32 cellular contexts compared by ENCODE assay signal in the genomic region with DNA sequence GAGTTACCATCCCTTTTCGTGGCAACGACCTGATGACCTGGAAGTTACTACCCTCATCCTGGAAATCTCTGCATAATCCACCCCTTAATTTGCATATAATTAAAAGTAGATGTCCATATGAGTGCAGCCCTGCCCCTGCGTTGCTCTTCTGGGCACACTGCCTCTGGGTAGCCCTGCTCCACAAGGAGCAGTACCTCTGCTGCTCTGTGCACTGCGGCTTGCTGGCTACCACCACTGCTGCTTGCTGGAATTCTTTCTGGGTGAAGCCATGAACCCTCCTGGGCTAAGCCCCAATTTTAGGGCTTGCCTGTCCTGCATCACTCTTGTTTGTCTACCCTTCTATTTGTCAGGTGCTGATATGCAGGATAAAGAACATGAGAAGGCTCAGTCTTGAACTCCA. TPM values are rescaled to one million over a fixed set of nuclear protein-coding genes. Genes with fewer than 3 reads are reported as not detected.
"Had no signal": no experiment of that assay in that cellular context is flagged by ENCODE, and none has a peak within 500 bp of the region (broad histone marks: within the 10 kb centered on the region; RNA-seq: fewer than 3 reads in every experiment).

No MANE protein-coding gene starts in this region.

- H3K36me3 ChIP-seq: stomach, suprapubic skin, thoracic aorta, thyroid gland, transverse colon, upper lobe of left lung, upper lobe of right lung, uterus, vagina had no signal

- H3K4me3 ChIP-seq: stomach, suprapubic skin, testis, thoracic aorta, thyroid gland, tibial artery, tibial nerve, transverse colon, upper lobe of left lung, upper lobe of right lung, uterus, vagina had no signal

- H3K4me1 ChIP-seq: stomach, suprapubic skin, testis, tibial artery, tibial nerve, transverse colon, upper lobe of left lung, upper lobe of right lung, uterus, vagina had no signal

- H3K27me3 ChIP-seq: stomach, suprapubic skin, testis, thyroid gland, tibial artery, tibial nerve, transverse colon, upper lobe of left lung, upper lobe of right lung, uterus, vagina had no signal

- H3K4me1 Mint-ChIP-seq: stimulated activated effector memory CD8-positive, alpha-beta T cell treated with anti-CD3 and anti-CD28 coated beads, Interleukin-12 subunit alpha, Interleukin-12 subunit beta, amount 100 ng/mL, for 72 hours; stimulated activated memory B cell treated with anti-CD40 and anti-IgM and Interleukin-4, amounts not matched to agents 10 μg/mL and 1 μg/mL and 100 μg/mL, for 72 hours; stimulated activated naive B cell treated with anti-CD40 and anti-IgM and Interleukin-4, amounts not matched to agents 10 μg/mL and 1 μg/mL and 100 μg/mL, for 72 hours; stimulated activated naive CD8-positive, alpha-beta T cell treated with anti-CD3 and anti-CD28 coated beads, Interleukin-15, amount 100 ng/mL, for 72 hours had no signal

- FAIRE-seq: urothelium cell line had no signal

- H3K36me3 Mint-ChIP-seq: stimulated activated effector memory CD8-positive, alpha-beta T cell treated with anti-CD3 and anti-CD28 coated beads, Interleukin-12 subunit alpha, Interleukin-12 subunit beta, amount 100 ng/mL, for 72 hours; stimulated activated memory B cell treated with anti-CD40 and anti-IgM and Interleukin-4, amounts not matched to agents 10 μg/mL and 1 μg/mL and 100 μg/mL, for 72 hours; stimulated activated naive B cell treated with anti-CD40 and anti-IgM and Interleukin-4, amounts not matched to agents 10 μg/mL and 1 μg/mL and 100 μg/mL, for 72 hours; type B pancreatic cell had no signal

- H3K4me3 Mint-ChIP-seq: stimulated activated effector memory CD8-positive, alpha-beta T cell treated with anti-CD3 and anti-CD28 coated beads, Interleukin-12 subunit alpha, Interleukin-12 subunit beta, amount 100 ng/mL, for 72 hours; stimulated activated memory B cell treated with anti-CD40 and anti-IgM and Interleukin-4, amounts not matched to agents 10 μg/mL and 1 μg/mL and 100 μg/mL, for 72 hours; stimulated activated naive B cell treated with anti-CD40 and anti-IgM and Interleukin-4, amounts not matched to agents 10 μg/mL and 1 μg/mL and 100 μg/mL, for 72 hours; stimulated activated naive CD8-positive, alpha-beta T cell treated with anti-CD3 and anti-CD28 coated beads, Interleukin-15, amount 100 ng/mL, for 72 hours; stimulated activated naive CD8-positive, alpha-beta T cell treated with anti-CD3 and anti-CD28 coated beads, Interleukin-15, Interleukin-2, amounts not matched to agents 100 ng/mL and 50 ng/mL, for 24 hours; type B pancreatic cell had no signal

- H3K27me3 Mint-ChIP-seq: stimulated activated memory B cell treated with anti-CD40 and anti-IgM and Interleukin-4, amounts not matched to agents 10 μg/mL and 1 μg/mL and 100 μg/mL, for 72 hours; stimulated activated naive B cell treated with anti-CD40 and anti-IgM and Interleukin-4, amounts not matched to agents 10 μg/mL and 1 μg/mL and 100 μg/mL, for 72 hours; stimulated activated naive CD8-positive, alpha-beta T cell treated with anti-CD3 and anti-CD28 coated beads, Interleukin-15, amount 100 ng/mL, for 72 hours; stimulated activated naive CD8-positive, alpha-beta T cell treated with anti-CD3 and anti-CD28 coated beads, Interleukin-15, Interleukin-2, amounts not matched to agents 100 ng/mL and 50 ng/mL, for 24 hours; type B pancreatic cell had no signal

- H3K27ac ChIP-seq: stomach, suprapubic skin, testis, thoracic aorta, thyroid gland, tibial artery, tibial nerve, transverse colon, upper lobe of left lung, upper lobe of right lung, uterus, vagina had no signal

- DNase-seq: stimulated activated CD4-positive, alpha-beta T cell treated with anti-CD3 and anti-CD28 coated beads, Interleukin-2, amount 100 ng/mL, for 48 hours; stimulated activated CD4-positive, alpha-beta T cell treated with anti-CD3 and anti-CD28 coated beads, Interleukin-4, amount 100 ng/mL, for 1 hour; stimulated activated CD4-positive, alpha-beta T cell treated with anti-CD3 and anti-CD28 coated beads, Interleukin-4, amount 100 ng/mL, for 24 hours; stimulated activated CD4-positive, alpha-beta T cell treated with anti-CD3 and anti-CD28 coated beads, Interleukin-4, amount 100 ng/mL, for 4 hours; stimulated activated CD8-positive, alpha-beta memory T cell treated with anti-CD3 and anti-CD28 coated beads, Interleukin-4, amount 100 ng/mL, for 48 hours; stimulated activated naive B cell treated with anti-CD40 and anti-IgM and Interleukin-4, amounts not matched to agents 10 μg/mL and 1 μg/mL and 100 μg/mL, for 72 hours; stimulated activated naive CD4-positive, alpha-beta T cell; stimulated activated naive CD4-positive, alpha-beta T cell treated with Interleukin-2 at 50 U/mL for 16 hours; stimulated activated naive CD8-positive, alpha-beta T cell treated with anti-CD3 and anti-CD28 coated beads, Interleukin-15, amount 100 ng/mL, for 72 hours; stimulated activated naive CD8-positive, alpha-beta T cell treated with anti-CD3 and anti-CD28 coated beads, Interleukin-15, Interleukin-2, amounts not matched to agents 100 U/mL and 50 U/mL, for 24 hours; stomach; substantia nigra; testis; tibial artery; transverse colon; trophoblast cell; upper lobe of left lung; upper lobe of right lung; uterus had no signal

- H3K9me3 Mint-ChIP-seq: stimulated activated effector memory CD8-positive, alpha-beta T cell treated with anti-CD3 and anti-CD28 coated beads, Interleukin-12 subunit alpha, Interleukin-12 subunit beta, amount 100 ng/mL, for 72 hours; stimulated activated memory B cell treated with anti-CD40 and anti-IgM and Interleukin-4, amounts not matched to agents 10 μg/mL and 1 μg/mL and 100 μg/mL, for 72 hours; stimulated activated naive B cell treated with anti-CD40 and anti-IgM and Interleukin-4, amounts not matched to agents 10 μg/mL and 1 μg/mL and 100 μg/mL, for 72 hours; stimulated activated naive CD8-positive, alpha-beta T cell treated with anti-CD3 and anti-CD28 coated beads, Interleukin-15, amount 100 ng/mL, for 72 hours; stimulated activated naive CD8-positive, alpha-beta T cell treated with anti-CD3 and anti-CD28 coated beads, Interleukin-15, Interleukin-2, amounts not matched to agents 100 ng/mL and 50 ng/mL, for 24 hours; type B pancreatic cell had no signal

- H3K27ac Mint-ChIP-seq: stimulated activated effector memory CD8-positive, alpha-beta T cell treated with anti-CD3 and anti-CD28 coated beads, Interleukin-12 subunit alpha, Interleukin-12 subunit beta, amount 100 ng/mL, for 72 hours; stimulated activated memory B cell treated with anti-CD40 and anti-IgM and Interleukin-4, amounts not matched to agents 10 μg/mL and 1 μg/mL and 100 μg/mL, for 72 hours; stimulated activated naive B cell treated with anti-CD40 and anti-IgM and Interleukin-4, amounts not matched to agents 10 μg/mL and 1 μg/mL and 100 μg/mL, for 72 hours; stimulated activated naive CD8-positive, alpha-beta T cell treated with anti-CD3 and anti-CD28 coated beads, Interleukin-15, amount 100 ng/mL, for 72 hours; stimulated activated naive CD8-positive, alpha-beta T cell treated with anti-CD3 and anti-CD28 coated beads, Interleukin-15, Interleukin-2, amounts not matched to agents 100 ng/mL and 50 ng/mL, for 24 hours; type B pancreatic cell had no signal

- H3K9me3 ChIP-seq: stomach, suprapubic skin, testis, thoracic aorta, thyroid gland, tibial artery, tibial nerve, transverse colon, upper lobe of left lung, upper lobe of right lung, uterus, vagina had no signal

RNA-seq across cellular contexts. Expression of gene CYP17A1, which starts 12.5 kb away (rescaled TPM):
- total RNA-seq: stomach, subcutaneous adipose tissue, suprapubic skin, temporal lobe, tibial nerve, urinary bladder had no signal
- polyA plus RNA-seq: urinary bladder had no signal
